Comparison of ENCODE assay signal across 24 cellular contexts in the genomic region with DNA sequence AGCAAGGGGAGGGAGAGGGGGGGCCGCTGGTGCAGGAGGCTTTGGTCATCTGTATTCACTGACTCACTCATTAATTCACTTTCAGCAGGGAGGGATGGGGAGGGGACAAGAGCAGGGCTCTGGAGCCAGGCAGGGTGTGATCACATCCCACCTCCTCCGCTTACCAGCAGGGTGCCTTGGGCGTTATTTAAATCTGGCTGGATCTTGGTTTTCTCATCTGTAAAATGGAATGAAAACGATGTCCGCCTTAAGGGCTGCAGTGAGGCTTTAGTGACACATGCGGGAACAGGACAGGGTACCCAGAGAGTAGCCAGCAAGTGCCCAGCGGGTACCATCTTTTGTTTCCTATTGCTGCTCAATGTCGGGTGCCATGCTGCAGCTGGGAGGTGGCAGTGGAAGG.
"Had no signal": no experiment of that assay in that cellular context is flagged by ENCODE, and none has a peak within 500 bp of the region (broad histone marks: within the 10 kb centered on the region; RNA-seq: fewer than 3 reads in every experiment).

No MANE protein-coding gene starts in this region.

- H3K27ac Mint-ChIP-seq: dendritic cell treated with granulocyte-macrophage colony-stimulating factor and Interleukin-4, amounts not matched to agents 40 ng/mL and 50 ng/mL, for 4 days; effector memory CD8-positive, alpha-beta T cell; endodermal cell had no signal

- H3K27ac ChIP-seq: colonic mucosa, coronary artery, dorsolateral prefrontal cortex, epithelial cell of prostate, esophagus muscularis mucosa, esophagus squamous epithelium, foreskin keratinocyte, gastrocnemius medialis, gastroesophageal sphincter, heart left ventricle, heart right ventricle had no signal

- H3K27me3 ChIP-seq: colonic mucosa, foreskin keratinocyte, gastrocnemius medialis had no signal

- H3K4me1 Mint-ChIP-seq: endodermal cell had no signal

- H3K9me3 ChIP-seq: colonic mucosa, esophagus muscularis mucosa, esophagus squamous epithelium, gastrocnemius medialis, heart left ventricle, heart right ventricle had no signal

- H3K9me3 Mint-ChIP-seq: dendritic cell treated with granulocyte-macrophage colony-stimulating factor and Interleukin-4, amounts not matched to agents 40 ng/mL and 50 ng/mL, for 4 days; effector memory CD8-positive, alpha-beta T cell; endodermal cell had no signal

- H3K4me3 ChIP-seq: colonic mucosa, coronary artery, dorsolateral prefrontal cortex, esophagus muscularis mucosa, esophagus squamous epithelium, gastrocnemius medialis, gastroesophageal sphincter, heart left ventricle, heart right ventricle had no signal

- H3K4me3 Mint-ChIP-seq: dendritic cell treated with granulocyte-macrophage colony-stimulating factor and Interleukin-4, amounts not matched to agents 40 ng/mL and 50 ng/mL, for 4 days; effector memory CD8-positive, alpha-beta T cell; endodermal cell had no signal

- DNase-seq: colonic mucosa; cortex of kidney; dermis blood vessel endothelial cell; dorsolateral prefrontal cortex; effector CD4-positive, alpha-beta T cell; effector CD8-positive, alpha-beta T cell; effector memory CD4-positive, alpha-beta T cell; effector memory CD8-positive, alpha-beta T cell; endodermal cell; erythroblast; esophagus squamous epithelium; foreskin fibroblast; foreskin keratinocyte; foreskin melanocyte; gastrocnemius medialis; glutamatergic neuron; head of caudate nucleus; heart left ventricle; heart right ventricle had no signal

- H3K36me3 ChIP-seq: colonic mucosa, esophagus muscularis mucosa, esophagus squamous epithelium, gastrocnemius medialis, gastroesophageal sphincter, heart left ventricle, heart right ventricle had no signal

- H3K4me1 ChIP-seq: colonic mucosa, esophagus muscularis mucosa, esophagus squamous epithelium, foreskin keratinocyte, gastrocnemius medialis, gastroesophageal sphincter, heart left ventricle, heart right ventricle had no signal
